ENCODE assay signal across 11 cellular contexts in genomic region chr9:967851-968641, GRCh38. TPM values are rescaled to one million over a fixed set of nuclear protein-coding genes. Genes with fewer than 3 reads are reported as not detected.
DNase-seq lines count a peak whose midpoint lies in the region; ATAC-seq, FAIRE-seq and TF ChIP-seq lines count a peak whose summit lies in the region.
"Had no signal": no experiment of that assay in that cellular context is flagged by ENCODE, and none has a peak within 500 bp of the region (broad histone marks: within the 10 kb centered on the region; RNA-seq: fewer than 3 reads in every experiment).

No MANE protein-coding gene starts in this region.

- H3K27ac ChIP-seq in hepatocyte = no peak overlapping the region
- H3K27ac ChIP-seq: colonic mucosa had no signal

- H3K36me3 Mint-ChIP-seq in glutamatergic neuron (ENCODE audit: unreplicated experiment) = peaks cover 4% of the 10 kb centered on the region

- H3K4me1 Mint-ChIP-seq in stimulated activated naive CD8-positive, alpha-beta T cell treated with anti-CD3 and anti-CD28 coated beads, Interleukin-15, amount 100 ng/mL, for 72 hours = peaks cover 41% of the 10 kb centered on the region
- peaks cover 21% of the 10 kb centered on the region for H3K4me1 Mint-ChIP-seq in glutamatergic neuron (ENCODE audit: low read depth, unreplicated experiment)

- no peaks in the 10 kb centered on the region for H4K20me1 ChIP-seq in hepatocyte (ENCODE audit: insufficient read depth, poor library complexity, severe bottlenecking)

- peak overlapping the region; percentile 4 to 24 for H3K4me3 Mint-ChIP-seq in stimulated activated naive CD8-positive, alpha-beta T cell treated with anti-CD3 and anti-CD28 coated beads, Interleukin-15, amount 100 ng/mL, for 72 hours
- H3K4me3 Mint-ChIP-seq in glutamatergic neuron (ENCODE audit: unreplicated experiment) = peak overlapping the region; percentile 86

- ATAC-seq in stimulated activated naive CD8-positive, alpha-beta T cell treated with anti-CD3 and anti-CD28 coated beads, Interleukin-15, amount 100 ng/mL, for 72 hours = no peak
- no peak for ATAC-seq in stimulated activated naive CD8-positive, alpha-beta T cell treated with anti-CD3 and anti-CD28 coated beads, Interleukin-15, Interleukin-2, amounts not matched to agents 100 U/mL and 50 U/mL, for 24 hours
- no peak for ATAC-seq in GM19324 (IDR thresholded peaks at IDR 0.05; ENCODE audit: low FRiP score, unreplicated experiment)

- H3K27ac Mint-ChIP-seq in stimulated activated naive CD8-positive, alpha-beta T cell treated with anti-CD3 and anti-CD28 coated beads, Interleukin-15, amount 100 ng/mL, for 72 hours = no peak overlapping the region
- H3K27ac Mint-ChIP-seq in glutamatergic neuron (ENCODE audit: unreplicated experiment) = peak overlapping the region; percentile 39

- WGBS in hepatocyte (ENCODE audit: low lambda C conversion rate, missing lambda C conversion rate) = 6% methylated on average over 16 of the region's 16 CpGs

- DNase-seq in stimulated activated naive CD8-positive, alpha-beta T cell treated with anti-CD3 and anti-CD28 coated beads, Interleukin-15, amount 100 ng/mL, for 72 hours = no peak
- DNase-seq in stimulated activated naive CD8-positive, alpha-beta T cell treated with anti-CD3 and anti-CD28 coated beads, Interleukin-15, Interleukin-2, amounts not matched to agents 100 U/mL and 50 U/mL, for 24 hours = no peak
- DNase-seq in NCI-H748 treated with DMSO at 0.1 percent for 48 hours (lab: John Stamatoyannopoulos, UW) = peak; percentile 54
- DNase-seq in glutamatergic neuron = peak; percentile 60
- peak; percentile 30 for DNase-seq in urothelium cell line (ENCODE audit: low spot score)
- no peak for DNase-seq in hypothalamus (lab: John Stamatoyannopoulos, UW)
- DNase-seq in hepatocyte (ENCODE audit: low spot score) = no peak
- DNase-seq: activated CD4-positive, CD25-positive, alpha-beta regulatory T cell; BE2C; colonic mucosa had no signal

- no peaks in the 10 kb centered on the region for H3K36me3 ChIP-seq in hepatocyte (replicated peaks; ENCODE audit: insufficient read depth, low read depth)
- H3K36me3 ChIP-seq: BE2C, colonic mucosa had no signal

- H3K9me3 Mint-ChIP-seq in stimulated activated naive CD8-positive, alpha-beta T cell treated with anti-CD3 and anti-CD28 coated beads, Interleukin-15, amount 100 ng/mL, for 72 hours = no peaks in the 10 kb centered on the region
- peaks cover 11% of the 10 kb centered on the region for H3K9me3 Mint-ChIP-seq in glutamatergic neuron (ENCODE audit: unreplicated experiment)

- peaks cover 100% of the 10 kb centered on the region for H3K27me3 ChIP-seq in hepatocyte

- H3K79me2 ChIP-seq in hepatocyte = no peaks in the 10 kb centered on the region

- no peaks in the 10 kb centered on the region for H3K9me2 ChIP-seq in hepatocyte (replicated peaks; ENCODE audit: insufficient read depth)

- FAIRE-seq in urothelium cell line (lab: Jason Lieb, UNC) = no peak

- H3K9me3 ChIP-seq in hepatocyte (ENCODE audit: low read depth) = no peaks in the 10 kb centered on the region
- H3K9me3 ChIP-seq: BE2C, colonic mucosa had no signal

- peaks cover 18% of the 10 kb centered on the region for H3K4me1 ChIP-seq in hepatocyte (ENCODE audit: insufficient read depth)
- H3K4me1 ChIP-seq: BE2C had no signal

- H3K4me2 ChIP-seq in hepatocyte = no peak overlapping the region

- TF ChIP-seq CTCF in glutamatergic neuron (IDR thresholded peaks at IDR 0.05; ENCODE audit: partially characterized antibody, unreplicated experiment) (no peak), hepatocyte (IDR thresholded peaks at IDR 0.05; ENCODE audit: poor library complexity) (no peak)

- H3K27me3 Mint-ChIP-seq in stimulated activated naive CD8-positive, alpha-beta T cell treated with anti-CD3 and anti-CD28 coated beads, Interleukin-15, amount 100 ng/mL, for 72 hours = peaks cover 89% of the 10 kb centered on the region
- peaks cover 22% of the 10 kb centered on the region for H3K27me3 Mint-ChIP-seq in glutamatergic neuron (ENCODE audit: unreplicated experiment)

- no peak overlapping the region for H3K4me3 ChIP-seq in hepatocyte
- H3K4me3 ChIP-seq: colonic mucosa had no signal

- H2AFZ ChIP-seq in hepatocyte = no peak overlapping the region

RNA-seq across cellular contexts. Expression of gene DMRT3, which starts 8.4 kb away (rescaled TPM):
- total RNA-seq in glutamatergic neuron (ENCODE audit: unreplicated experiment) (1.7 TPM), hepatocyte (not detected in 2 replicates)
- polyA plus RNA-seq in hepatocyte = 0.28 TPM in 1 of 2 replicates, not detected in the other
- total RNA-seq: colonic mucosa had no signal

Comparison
In these comparisons a context has a peak if more than half of its experiments do, and no peak if none do; other contexts are left out.
1. DNase-seq: peak in NCI-H748 treated with DMSO at 0.1 percent for 48 hours (single experiment), glutamatergic neuron (single experiment) and urothelium cell line (single experiment); none in stimulated activated naive CD8-positive, alpha-beta T cell treated with anti-CD3 and anti-CD28 coated beads, Interleukin-15, amount 100 ng/mL, for 72 hours (0 of 2), stimulated activated naive CD8-positive, alpha-beta T cell treated with anti-CD3 and anti-CD28 coated beads, Interleukin-15, Interleukin-2, amounts not matched to agents 100 U/mL and 50 U/mL, for 24 hours (single experiment), hypothalamus (0 of 51) and hepatocyte (single experiment).